In the genomic region with DNA sequence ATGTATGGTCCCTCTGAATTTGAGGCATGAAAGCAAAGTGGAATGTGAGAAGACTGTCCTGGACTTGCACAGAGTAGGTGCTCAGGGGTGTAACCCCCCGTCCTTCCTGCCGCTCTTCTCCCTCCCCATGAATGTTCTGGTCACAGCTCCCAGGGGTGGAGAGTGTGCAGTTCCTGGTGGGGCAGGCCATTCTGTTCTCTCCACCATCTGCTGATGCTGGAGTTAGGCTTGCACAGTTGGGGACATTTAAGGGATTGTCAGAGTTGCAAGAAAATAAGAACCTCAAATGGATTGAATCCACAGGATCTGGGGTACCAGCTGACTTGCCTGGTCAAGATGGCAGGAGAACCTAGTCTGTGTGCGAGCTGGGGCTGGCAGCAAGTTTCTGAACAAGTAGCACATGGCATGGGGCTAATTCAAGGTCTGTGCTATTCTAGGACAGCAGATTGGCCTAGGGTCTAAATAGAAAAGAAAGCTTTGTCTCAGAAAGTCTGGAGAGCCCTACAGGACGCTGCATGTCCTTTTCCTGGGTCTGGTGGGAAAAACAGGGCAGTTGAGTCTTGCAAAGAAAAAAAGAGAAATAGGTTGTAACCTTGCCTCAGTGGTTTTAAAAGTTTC, we compare ENCODE assay signal across 11 cellular contexts.
DNase-seq lines count a peak whose midpoint lies in the region; ATAC-seq and TF ChIP-seq lines count a peak whose summit lies in the region.
"Had no signal": no experiment of that assay in that cellular context is flagged by ENCODE, and none has a peak within 500 bp of the region (broad histone marks: within the 10 kb centered on the region; RNA-seq: fewer than 3 reads in every experiment).

No MANE protein-coding gene starts in this region.

- POLR2A ChIA-PET in AG04450 (lab: Yijun Ruan, JAX): no interaction called here

- DNase-seq in AG04450 (ENCODE audit: low read depth, low spot score): no peak
- no peak for DNase-seq in right atrium auricular region (ENCODE audit: low spot score)
- DNase-seq in sciatic nerve (ENCODE audit: low spot score): no peak
- DNase-seq in T1000 (lab: John Stamatoyannopoulos, UW): no peak
- no peak for DNase-seq in GM10266 (ENCODE audit: extremely low spot score)
- DNase-seq in NK-92 (lab: John Stamatoyannopoulos, UW; ENCODE audit: unreplicated experiment): no peak
- DNase-seq: NCI-H2171; stimulated activated CD4-positive, alpha-beta T cell treated with anti-CD3 and anti-CD28 coated beads, Interleukin-4, amount 100 ng/mL, for 4 hours had no signal

- ATAC-seq in sciatic nerve (peak; percentile 38), GM18861 (IDR thresholded peaks at IDR 0.05; ENCODE audit: unreplicated experiment) (no peak)
- ATAC-seq: WTC11 had no signal

- H3K27ac ChIP-seq in AG04450 (ENCODE audit: low read depth, low read length): peak overlapping the region; percentile 74
- H3K27ac ChIP-seq in angular gyrus (ENCODE audit: low read depth, low read length): peak overlapping the region; percentile 32
- H3K27ac ChIP-seq in right atrium auricular region: peak overlapping the region; percentile 58 to 79

- H3K4me1 ChIP-seq in right atrium auricular region: peaks cover 0 to 48% of the 10 kb centered on the region in 2 donors

- intact Hi-C loops in sciatic nerve (cut with DNase I): no loop called here

- CTCF ChIA-PET in AG04450 (lab: Charles Lee): interaction anchor here (0.6 kb wide), 1 partner anchor 8 kb away, joined by 4 read pairs; no protein-coding TSS in a partner anchor

- TF ChIP-seq CTCF in AG04450 (IDR thresholded peaks at IDR 0.05; ENCODE audit: low read depth, low read length): no peak
- no peak for TF ChIP-seq CTCF in right atrium auricular region (IDR thresholded peaks at IDR 0.05)
- no peak for TF ChIP-seq CTCF in GM10266 (IDR thresholded peaks at IDR 0.05; ENCODE audit: control insufficient read depth, insufficient read depth, low read depth, missing control alignments)

- H3K36me3 ChIP-seq in right atrium auricular region: no peaks in the 10 kb centered on the region

- H3K9me3 ChIP-seq in AG04450 (ENCODE audit: control insufficient read depth, insufficient read depth, low read length) (no peaks in the 10 kb centered on the region), right atrium auricular region (no peaks in the 10 kb centered on the region)

- H3K27me3 ChIP-seq in AG04450 (ENCODE audit: control insufficient read depth, insufficient read depth, low read length) (no peaks in the 10 kb centered on the region), right atrium auricular region (no peaks in the 10 kb centered on the region)

- no peak overlapping the region for H3K4me3 ChIP-seq in AG04450 (ENCODE audit: low read depth, low read length)
- H3K4me3 ChIP-seq in right atrium auricular region: no peak overlapping the region
